Comparison of ENCODE assay signal across 15 cellular contexts in genomic region chr14:102206901-102207300, GRCh38.
DNase-seq lines count a peak whose midpoint lies in the region; ATAC-seq and TF ChIP-seq lines count a peak whose summit lies in the region.
"Had no signal": no experiment of that assay in that cellular context is flagged by ENCODE, and none has a peak within 500 bp of the region (broad histone marks: within the 10 kb centered on the region; RNA-seq: fewer than 3 reads in every experiment).

No MANE protein-coding gene starts in this region.

- peak overlapping the region; percentile 12; the same call in 1 of the 2 replicates for H3K27ac Mint-ChIP-seq in WTC11
- peak overlapping the region; percentile 72 for H3K27ac Mint-ChIP-seq in nephron progenitor cell
- H3K27ac Mint-ChIP-seq: activated CD8-positive, alpha-beta T cell treated with anti-CD3 and anti-CD28 coated beads, Interleukin-2, amount 10 ng/mL, durations not matched to agents 7 days and 5 days; T-helper 1 cell treated with Interleukin-12 subunit alpha and Interleukin-12 subunit beta and Interleukin-4 antibody, amounts not matched to agents 30 μg/mL and 1 μg/mL, for 36 hours had no signal

- H3K36me3 Mint-ChIP-seq in WTC11 (peaks cover 13% of the 10 kb centered on the region; the same call in 1 of the 2 replicates), nephron progenitor cell (ENCODE audit: low read depth) (peaks cover 54% of the 10 kb centered on the region)

- no peaks in the 10 kb centered on the region for H3K27me3 Mint-ChIP-seq in WTC11 (ENCODE audit: low read depth)
- H3K27me3 Mint-ChIP-seq in nephron progenitor cell (ENCODE audit: low read depth, poor library complexity) = no peaks in the 10 kb centered on the region
- H3K27me3 Mint-ChIP-seq: central memory CD8-positive, alpha-beta T cell had no signal

- ATAC-seq in WTC11 (peak; percentile 27; the same call in 1 of the 2 replicates), GM21526 (IDR thresholded peaks at IDR 0.05; ENCODE audit: low FRiP score, unreplicated experiment) (no peak), HG02759 (IDR thresholded peaks at IDR 0.05; ENCODE audit: unreplicated experiment) (no peak)
- ATAC-seq: activated CD8-positive, alpha-beta T cell treated with anti-CD3 and anti-CD28 coated beads, Interleukin-2, amount 10 ng/mL, durations not matched to agents 7 days and 5 days had no signal

- POLR2A ChIA-PET in HEK293 (lab: Yijun Ruan, JAX) = no interaction called here
- POLR2A ChIA-PET in WTC11 (lab: Charles Lee) = no interaction called here
- POLR2A ChIA-PET in OCI-LY7 (lab: Charles Lee) = interaction anchor here (0.6 kb wide), 1 partner anchor 402 kb away, joined by 3 read pairs; no protein-coding TSS in a partner anchor

- H3K4me2 ChIP-seq in OCI-LY7 (ENCODE audit: low read length) = no peak overlapping the region

- H3K9me2 ChIP-seq in OCI-LY7 (ENCODE audit: insufficient read depth, low read length) = no peaks in the 10 kb centered on the region

- DNase-seq in COR-L47 (lab: John Stamatoyannopoulos, UW) = peak; percentile 63
- no peak for DNase-seq in WTC11 (ENCODE audit: low spot score)
- no peak for DNase-seq in nephron progenitor cell
- DNase-seq in OCI-LY7 (ENCODE audit: low spot score) = no peak
- DNase-seq: activated CD4-positive, CD25-positive, alpha-beta regulatory T cell; activated CD8-positive, alpha-beta T cell treated with anti-CD3 and anti-CD28 coated beads, Interleukin-2, amount 10 ng/mL, durations not matched to agents 7 days and 5 days; NCI-H2029 treated with DMSO at 0.1 percent for 48 hours; NK-92 treated with Interleukin-12 subunit alpha and Interleukin-12 subunit beta, amount 100 ng/mL, for 24 hours; occipital lobe; stimulated activated CD4-positive, alpha-beta T cell treated with anti-CD3 and anti-CD28 coated beads, Interleukin-1b, Interleukin-23, amount 100 ng/mL, for 48 hours had no signal

- H4K20me1 ChIP-seq in OCI-LY7 (ENCODE audit: insufficient read depth, low read length) = no peaks in the 10 kb centered on the region

- no peak overlapping the region for H3K4me3 Mint-ChIP-seq in WTC11
- no peak overlapping the region for H3K4me3 Mint-ChIP-seq in nephron progenitor cell
- H3K4me3 Mint-ChIP-seq: activated CD8-positive, alpha-beta T cell treated with anti-CD3 and anti-CD28 coated beads, Interleukin-2, amount 10 ng/mL, durations not matched to agents 7 days and 5 days; central memory CD8-positive, alpha-beta T cell; T-helper 1 cell treated with Interleukin-12 subunit alpha and Interleukin-12 subunit beta and Interleukin-4 antibody, amounts not matched to agents 30 μg/mL and 1 μg/mL, for 36 hours had no signal

- TF ChIP-seq CTCF in HEK293 (tag by site-specific recombination; IDR thresholded peaks at IDR 0.05) (no peak), WTC11 (IDR thresholded peaks at IDR 0.05) (no peak), nephron progenitor cell (IDR thresholded peaks at IDR 0.05) (no peak), OCI-LY7 (conservative IDR thresholded peaks at IDR 0.05; ENCODE audit: low read length) (no peak)

- H3K27ac ChIP-seq in HEK293 (ENCODE audit: extremely low read depth, low read depth, low read length) (no peak overlapping the region), OCI-LY7 (ENCODE audit: low read depth, low read length, poor library complexity, severe bottlenecking) (no peak overlapping the region)

- CTCF ChIA-PET in HEK293 (lab: Yijun Ruan, JAX) = no interaction called here
- CTCF ChIA-PET in WTC11 (lab: Charles Lee) = interaction anchor here (1.9 kb wide), 1 partner anchor 9 kb away, joined by 4 read pairs; no protein-coding TSS in a partner anchor
- CTCF ChIA-PET in OCI-LY7 (lab: Charles Lee; ENCODE audit: unreplicated experiment) = no interaction called here

- no peak overlapping the region for H3K4me3 ChIP-seq in HEK293 (ENCODE audit: low read depth, low read length)
- no peak overlapping the region for H3K4me3 ChIP-seq in OCI-LY7 (ENCODE audit: low read depth, low read length, poor library complexity, severe bottlenecking)

- H3K9me3 Mint-ChIP-seq in WTC11 (no peaks in the 10 kb centered on the region), nephron progenitor cell (no peaks in the 10 kb centered on the region)
- H3K9me3 Mint-ChIP-seq: central memory CD8-positive, alpha-beta T cell; T-helper 1 cell treated with Interleukin-12 subunit alpha and Interleukin-12 subunit beta and Interleukin-4 antibody, amounts not matched to agents 30 μg/mL and 1 μg/mL, for 36 hours had no signal

- no peak overlapping the region for H2AFZ ChIP-seq in OCI-LY7 (ENCODE audit: low read length)

- intact Hi-C loops in OCI-LY7 (cut with micrococcal nuclease; ENCODE audit: unreplicated experiment) = no loop called here

- H3K4me1 Mint-ChIP-seq in WTC11 = peaks cover 11% of the 10 kb centered on the region
- H3K4me1 Mint-ChIP-seq in nephron progenitor cell = peaks cover 50% of the 10 kb centered on the region

- H3K9me3 ChIP-seq in HEK293 (ENCODE audit: control insufficient read depth, insufficient read depth, low read depth, low read length) (no peaks in the 10 kb centered on the region), OCI-LY7 (ENCODE audit: low read length) (no peaks in the 10 kb centered on the region)

- no peaks in the 10 kb centered on the region for H3K79me2 ChIP-seq in OCI-LY7 (ENCODE audit: insufficient read depth, low read depth, low read length)

- no TSS peak for BruUV-seq in OCI-LY7 (replicated peaks; lab: Mats Ljungman, UMichigan)

- no peaks in the 10 kb centered on the region for H3K4me1 ChIP-seq in HEK293 (ENCODE audit: control insufficient read depth, insufficient read depth, low read length)
- H3K4me1 ChIP-seq in OCI-LY7 (ENCODE audit: insufficient read depth, low read length, poor library complexity, severe bottlenecking) = peaks cover 41% of the 10 kb centered on the region

- H3K36me3 ChIP-seq in HEK293 (ENCODE audit: control insufficient read depth in 2 of 2, insufficient read depth in 1 of 2, low read length in 2 of 2) (peaks cover 21 to 49% of the 10 kb centered on the region in 2 experiments), OCI-LY7 (ENCODE audit: insufficient read depth, low read length) (peaks cover 36% of the 10 kb centered on the region; the same call in 1 of the 2 replicates)

TF ChIP-seq in HEK293, 187 proteins besides CTCF, POLR2A, EP300 and RAD21 (continues in another document):
- TF ChIP-seq ZNF121 (tag by site-specific recombination; IDR thresholded peaks at IDR 0.05) = no peak
- TF ChIP-seq ZNF311 (tag by site-specific recombination; IDR thresholded peaks at IDR 0.05; ENCODE audit: borderline replicate concordance) = no peak
- TF ChIP-seq ZNF660 (tag by site-specific recombination; IDR thresholded peaks at IDR 0.05) = no peak
- TF ChIP-seq ZIC2 (tag by site-specific recombination; IDR thresholded peaks at IDR 0.05) = peak; percentile 77
- no peak for TF ChIP-seq SCRT2 (tag by site-specific recombination; IDR thresholded peaks at IDR 0.05)
- TF ChIP-seq ZNF558 (tag by site-specific recombination; IDR thresholded peaks at IDR 0.05) = no peak
- no peak for TF ChIP-seq REPIN1 (tag by site-specific recombination; IDR thresholded peaks at IDR 0.05; ENCODE audit: low read depth)
- TF ChIP-seq, protein P1, sequence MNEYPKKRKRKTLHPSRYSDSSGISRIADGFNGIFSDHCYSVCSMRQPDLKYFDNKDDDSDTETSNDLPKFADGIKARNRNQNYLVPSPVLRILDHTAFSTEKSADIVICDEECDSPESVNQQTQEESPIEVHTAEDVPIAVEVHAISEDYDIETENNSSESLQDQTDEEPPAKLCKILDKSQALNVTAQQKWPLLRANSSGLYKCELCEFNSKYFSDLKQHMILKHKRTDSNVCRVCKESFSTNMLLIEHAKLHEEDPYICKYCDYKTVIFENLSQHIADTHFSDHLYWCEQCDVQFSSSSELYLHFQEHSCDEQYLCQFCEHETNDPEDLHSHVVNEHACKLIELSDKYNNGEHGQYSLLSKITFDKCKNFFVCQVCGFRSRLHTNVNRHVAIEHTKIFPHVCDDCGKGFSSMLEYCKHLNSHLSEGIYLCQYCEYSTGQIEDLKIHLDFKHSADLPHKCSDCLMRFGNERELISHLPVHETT (tag by site-specific recombination; IDR thresholded peaks at IDR 0.05) = no peak

TF ChIP-seq in WTC11, 78 proteins besides CTCF, POLR2A, EP300 and RAD21:
- TF ChIP-seq TP53 (CRISPR knock-in tag; IDR thresholded peaks at IDR 0.05) (no peak), ZNF138 (CRISPR knock-in tag; conservative IDR thresholded peaks at IDR 0.05) (no peak), JAZF1 (CRISPR knock-in tag; IDR thresholded peaks at IDR 0.05) (no peak)
